1 cellular context compared by ENCODE assay signal in the genomic region with DNA sequence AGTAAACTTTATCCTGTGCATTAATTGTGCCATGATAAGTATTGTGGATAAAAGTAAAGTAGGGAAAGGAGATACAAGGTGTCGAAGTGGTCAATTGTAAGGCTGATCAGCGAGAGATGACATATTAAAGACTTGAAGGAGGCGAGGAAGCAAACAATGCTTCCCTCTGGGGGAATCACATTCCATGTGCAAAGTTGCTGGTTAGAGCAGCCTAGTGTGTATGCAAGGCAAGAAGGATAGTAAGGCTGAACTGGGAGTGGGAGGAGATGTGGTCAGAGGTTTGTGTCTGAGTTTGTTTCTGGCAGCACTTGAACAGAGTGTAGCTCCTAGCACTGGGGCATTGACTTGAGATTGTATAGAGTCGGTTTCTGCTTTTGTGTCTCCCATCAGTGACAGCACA.
TF ChIP-seq lines count a peak whose summit lies in the region.

No MANE protein-coding gene starts in this region.

TF ChIP-seq in WTC11, 78 proteins besides CTCF, POLR2A, EP300 and RAD21 (continued from another document):
- TF ChIP-seq, protein P1, sequence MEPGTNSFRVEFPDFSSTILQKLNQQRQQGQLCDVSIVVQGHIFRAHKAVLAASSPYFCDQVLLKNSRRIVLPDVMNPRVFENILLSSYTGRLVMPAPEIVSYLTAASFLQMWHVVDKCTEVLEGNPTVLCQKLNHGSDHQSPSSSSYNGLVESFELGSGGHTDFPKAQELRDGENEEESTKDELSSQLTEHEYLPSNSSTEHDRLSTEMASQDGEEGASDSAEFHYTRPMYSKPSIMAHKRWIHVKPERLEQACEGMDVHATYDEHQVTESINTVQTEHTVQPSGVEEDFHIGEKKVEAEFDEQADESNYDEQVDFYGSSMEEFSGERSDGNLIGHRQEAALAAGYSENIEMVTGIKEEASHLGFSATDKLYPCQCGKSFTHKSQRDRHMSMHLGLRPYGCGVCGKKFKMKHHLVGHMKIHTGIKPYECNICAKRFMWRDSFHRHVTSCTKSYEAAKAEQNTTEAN (CRISPR knock-in tag; IDR thresholded peaks at IDR 0.05), result no peak
- TF ChIP-seq, protein P2, sequence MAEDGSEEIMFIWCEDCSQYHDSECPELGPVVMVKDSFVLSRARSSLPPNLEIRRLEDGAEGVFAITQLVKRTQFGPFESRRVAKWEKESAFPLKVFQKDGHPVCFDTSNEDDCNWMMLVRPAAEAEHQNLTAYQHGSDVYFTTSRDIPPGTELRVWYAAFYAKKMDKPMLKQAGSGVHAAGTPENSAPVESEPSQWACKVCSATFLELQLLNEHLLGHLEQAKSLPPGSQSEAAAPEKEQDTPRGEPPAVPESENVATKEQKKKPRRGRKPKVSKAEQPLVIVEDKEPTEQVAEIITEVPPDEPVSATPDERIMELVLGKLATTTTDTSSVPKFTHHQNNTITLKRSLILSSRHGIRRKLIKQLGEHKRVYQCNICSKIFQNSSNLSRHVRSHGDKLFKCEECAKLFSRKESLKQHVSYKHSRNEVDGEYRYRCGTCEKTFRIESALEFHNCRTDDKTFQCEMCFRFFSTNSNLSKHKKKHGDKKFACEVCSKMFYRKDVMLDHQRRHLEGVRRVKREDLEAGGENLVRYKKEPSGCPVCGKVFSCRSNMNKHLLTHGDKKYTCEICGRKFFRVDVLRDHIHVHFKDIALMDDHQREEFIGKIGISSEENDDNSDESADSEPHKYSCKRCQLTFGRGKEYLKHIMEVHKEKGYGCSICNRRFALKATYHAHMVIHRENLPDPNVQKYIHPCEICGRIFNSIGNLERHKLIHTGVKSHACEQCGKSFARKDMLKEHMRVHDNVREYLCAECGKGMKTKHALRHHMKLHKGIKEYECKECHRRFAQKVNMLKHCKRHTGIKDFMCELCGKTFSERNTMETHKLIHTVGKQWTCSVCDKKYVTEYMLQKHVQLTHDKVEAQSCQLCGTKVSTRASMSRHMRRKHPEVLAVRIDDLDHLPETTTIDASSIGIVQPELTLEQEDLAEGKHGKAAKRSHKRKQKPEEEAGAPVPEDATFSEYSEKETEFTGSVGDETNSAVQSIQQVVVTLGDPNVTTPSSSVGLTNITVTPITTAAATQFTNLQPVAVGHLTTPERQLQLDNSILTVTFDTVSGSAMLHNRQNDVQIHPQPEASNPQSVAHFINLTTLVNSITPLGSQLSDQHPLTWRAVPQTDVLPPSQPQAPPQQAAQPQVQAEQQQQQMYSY (CRISPR knock-in tag; IDR thresholded peaks at IDR 0.05), result no peak
- TF ChIP-seq NR1H2 (CRISPR knock-in tag; IDR thresholded peaks at IDR 0.05), result no peak
- no peak for TF ChIP-seq ZNF396 (CRISPR knock-in tag; IDR thresholded peaks at IDR 0.05; ENCODE audit: borderline replicate concordance)
- TF ChIP-seq IRF2 (CRISPR knock-in tag; IDR thresholded peaks at IDR 0.05; ENCODE audit: borderline replicate concordance, low read depth), result no peak
- TF ChIP-seq, protein P3, sequence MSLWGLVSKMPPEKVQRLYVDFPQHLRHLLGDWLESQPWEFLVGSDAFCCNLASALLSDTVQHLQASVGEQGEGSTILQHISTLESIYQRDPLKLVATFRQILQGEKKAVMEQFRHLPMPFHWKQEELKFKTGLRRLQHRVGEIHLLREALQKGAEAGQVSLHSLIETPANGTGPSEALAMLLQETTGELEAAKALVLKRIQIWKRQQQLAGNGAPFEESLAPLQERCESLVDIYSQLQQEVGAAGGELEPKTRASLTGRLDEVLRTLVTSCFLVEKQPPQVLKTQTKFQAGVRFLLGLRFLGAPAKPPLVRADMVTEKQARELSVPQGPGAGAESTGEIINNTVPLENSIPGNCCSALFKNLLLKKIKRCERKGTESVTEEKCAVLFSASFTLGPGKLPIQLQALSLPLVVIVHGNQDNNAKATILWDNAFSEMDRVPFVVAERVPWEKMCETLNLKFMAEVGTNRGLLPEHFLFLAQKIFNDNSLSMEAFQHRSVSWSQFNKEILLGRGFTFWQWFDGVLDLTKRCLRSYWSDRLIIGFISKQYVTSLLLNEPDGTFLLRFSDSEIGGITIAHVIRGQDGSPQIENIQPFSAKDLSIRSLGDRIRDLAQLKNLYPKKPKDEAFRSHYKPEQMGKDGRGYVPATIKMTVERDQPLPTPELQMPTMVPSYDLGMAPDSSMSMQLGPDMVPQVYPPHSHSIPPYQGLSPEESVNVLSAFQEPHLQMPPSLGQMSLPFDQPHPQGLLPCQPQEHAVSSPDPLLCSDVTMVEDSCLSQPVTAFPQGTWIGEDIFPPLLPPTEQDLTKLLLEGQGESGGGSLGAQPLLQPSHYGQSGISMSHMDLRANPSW (CRISPR knock-in tag; conservative IDR thresholded peaks at IDR 0.05; ENCODE audit: low read depth), result no peak
